In the genomic region with DNA sequence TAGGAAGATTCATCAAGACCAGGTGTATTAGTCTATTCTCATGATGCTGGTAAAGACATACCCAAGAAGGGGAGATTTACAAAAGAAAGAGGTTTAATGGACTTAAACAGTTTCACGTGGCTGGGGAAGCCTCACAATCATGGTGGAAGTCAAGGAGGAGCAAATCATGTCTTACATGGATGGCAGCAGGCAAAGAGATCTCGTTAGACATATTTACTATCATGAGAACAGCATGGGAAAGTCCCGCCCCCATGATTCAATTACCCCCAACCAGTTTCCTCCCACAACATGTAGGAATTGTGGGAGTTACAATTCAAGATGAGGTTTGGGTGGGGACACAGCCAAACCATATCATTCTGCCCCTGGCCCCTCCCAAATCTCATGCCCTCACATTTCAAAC, we compare ENCODE assay signal across 3 cellular contexts. TPM values are rescaled to one million over a fixed set of nuclear protein-coding genes. Genes with fewer than 3 reads are reported as not detected.
"Had no signal": no experiment of that assay in that cellular context is flagged by ENCODE, and none has a peak within 500 bp of the region (broad histone marks: within the 10 kb centered on the region; RNA-seq: fewer than 3 reads in every experiment).

No MANE protein-coding gene starts in this region.

RNA-seq across cellular contexts. Expression of a gene that starts 12.4 kb away (rescaled TPM):
- total RNA-seq: M059J, MCF 10A, NCI-H460 had no signal

RNA-seq across cellular contexts. Expression of a gene that starts 50.4 kb away (rescaled TPM):
- total RNA-seq: M059J, MCF 10A, NCI-H460 had no signal

RNA-seq across cellular contexts. Expression of a gene that starts 58.4 kb away (rescaled TPM):
- total RNA-seq: MCF 10A, NCI-H460 had no signal
